Comparison of ENCODE assay signal across 9 cellular contexts in genomic region chr12:32947203-32947795, GRCh38. TPM values are rescaled to one million over a fixed set of nuclear protein-coding genes. Genes with fewer than 3 reads are reported as not detected.
A peak's percentile ranks its signal among the peaks of the same experiment; 100 is the strongest.
DNase-seq lines count a peak whose midpoint lies in the region; ATAC-seq, FAIRE-seq and TF ChIP-seq lines count a peak whose summit lies in the region.
"Had no signal": no experiment of that assay in that cellular context is flagged by ENCODE, and none has a peak within 500 bp of the region (broad histone marks: within the 10 kb centered on the region; RNA-seq: fewer than 3 reads in every experiment).

No MANE protein-coding gene starts in this region.

- no peak for ATAC-seq in GM19328 (IDR thresholded peaks at IDR 0.05; ENCODE audit: unreplicated experiment)
- ATAC-seq: left cardiac atrium had no signal

- no peak overlapping the region for H3K4me3 ChIP-seq in dorsolateral prefrontal cortex

- DNase-seq in HTR-8/SVneo (ENCODE audit: insufficient read length, low spot score): peak; percentile 7
- peak; percentile 10 for DNase-seq in NCI-H524 treated with DMSO at 0.1 percent for 48 hours (lab: John Stamatoyannopoulos, UW)
- DNase-seq in dorsolateral prefrontal cortex: no peak
- DNase-seq in renal cortical epithelial cell (ENCODE audit: low read depth): peak; percentile 29
- DNase-seq in GM19240 (ENCODE audit: insufficient read length, low spot score): no peak
- no peak for DNase-seq in NCI-H2227 treated with DMSO at 0.1 percent for 48 hours (lab: John Stamatoyannopoulos, UW)
- DNase-seq in activated CD4-positive, alpha-beta T cell treated with anti-CD3 and anti-CD28 coated beads for 1 hour: no peak
- DNase-seq: left cardiac atrium had no signal

- intact Hi-C loops in dorsolateral prefrontal cortex (cut with DNase I): loop anchor here (5.0 to 10.0 kb wide), 2 partner anchors 1075 to 1078 kb away; partner anchors contain the start of gene ALG10 (in 2 of the 2)

- peaks cover 0 to 6% (median 0%) of the 10 kb centered on the region in 45 donors for H3K27me3 ChIP-seq in dorsolateral prefrontal cortex

- no peak for FAIRE-seq in HTR-8/SVneo (lab: Jason Lieb, UNC)

- H3K27ac ChIP-seq in dorsolateral prefrontal cortex: peak overlapping the region in 24 of 59 donors; percentile 4 to 62 (median 28)

- peak in 52 of 56 donors; percentile 14 to 69 (median 45) for TF ChIP-seq CTCF in dorsolateral prefrontal cortex (IDR thresholded peaks at IDR 0.05 in 54 of 56, conservative IDR thresholded peaks at IDR 0.05 in 2 of 56; ENCODE audit: low read depth in 1 of 56, partially characterized antibody in 56 of 56)

RNA-seq across cellular contexts. Expression of gene PKP2, which starts 50.7 kb away (rescaled TPM):
- total RNA-seq in dorsolateral prefrontal cortex (10 to 100 TPM in 13 of 120 experiments, 1 to 10 TPM in 107; 1.7 to 22.6 (median 5.2) TPM), renal cortical epithelial cell (9.9 and 10.7 TPM in 2 replicates)

Comparison
In these comparisons a context has a peak if more than half of its experiments do, and no peak if none do; other contexts are left out.
1. DNase-seq: peak in HTR-8/SVneo (single experiment), NCI-H524 treated with DMSO at 0.1 percent for 48 hours (single experiment) and renal cortical epithelial cell (single experiment); none in dorsolateral prefrontal cortex (0 of 10), GM19240 (single experiment), NCI-H2227 treated with DMSO at 0.1 percent for 48 hours (single experiment) and activated CD4-positive, alpha-beta T cell treated with anti-CD3 and anti-CD28 coated beads for 1 hour (single experiment).